In genomic region chr11:4680341-4680740, GRCh38 we compare ENCODE assay signal across 34 cellular contexts. TPM values are rescaled to one million over a fixed set of nuclear protein-coding genes. Genes with fewer than 3 reads are reported as not detected.
DNase-seq lines count a peak whose midpoint lies in the region; ATAC-seq lines count a peak whose summit lies in the region.
"Had no signal": no experiment of that assay in that cellular context is flagged by ENCODE, and none has a peak within 500 bp of the region (broad histone marks: within the 10 kb centered on the region; RNA-seq: fewer than 3 reads in every experiment).

No MANE protein-coding gene starts in this region.

- ATAC-seq in left colon (peak; percentile 32), GM19455 (IDR thresholded peaks at IDR 0.05; ENCODE audit: unreplicated experiment) (no peak), HG02642 (IDR thresholded peaks at IDR 0.05; ENCODE audit: poor library complexity, unreplicated experiment) (no peak)
- ATAC-seq: activated CD8-positive, alpha-beta T cell treated with anti-CD3 and anti-CD28 coated beads for 36 hours; natural killer cell treated with Interleukin-12 subunit alpha and Interleukin-12 subunit beta and Interleukin-15 and Interleukin-18, amount 100 ng/mL, for 72 hours; Right ventricle myocardium inferior; stimulated activated naive B cell treated with anti-CD40 and anti-IgM and Interleukin-4, amounts not matched to agents 10 μg/mL and 1 μg/mL and 100 μg/mL, for 72 hours; T-cell had no signal

- DNase-seq in DMS53 (lab: John Stamatoyannopoulos, UW) (peak; percentile 80), NCI-H1417 treated with DMSO at 0.1 percent for 48 hours (lab: John Stamatoyannopoulos, UW) (peak; percentile 82), NCI-H510A treated with DMSO at 0.1 percent for 48 hours (lab: John Stamatoyannopoulos, UW) (peak; percentile 96), left colon (no peak), activated gamma-delta T cell treated with Interleukin-2 at 50 U/mL for 16 hours (no peak)
- DNase-seq: activated CD4-positive, alpha-beta T cell treated with anti-CD3 and anti-CD28 coated beads for 1 hour; activated CD8-positive, alpha-beta T cell treated with anti-CD3 and anti-CD28 coated beads for 36 hours; activated gamma-delta T cell; activated T-cell treated with anti-CD3 and anti-CD28 coated beads for 4 hours; cerebellar nuclear complex; dorsolateral prefrontal cortex; GDM1; GM23248; islet precursor cell; NCI-H1694 treated with DMSO at 0.1 percent for 48 hours; NCI-H526; stimulated activated CD4-positive, alpha-beta T cell treated with anti-CD3 and anti-CD28 coated beads, Interleukin-4, amount 100 ng/mL, for 1 hour; stimulated activated naive B cell treated with anti-CD40 and anti-IgM and Interleukin-4, amounts not matched to agents 10 μg/mL and 1 μg/mL and 100 μg/mL, for 72 hours; T-cell; uterus had no signal

- intact Hi-C loops in left colon (cut with DNase I, micrococcal nuclease): no loop called here

RNA-seq across cellular contexts. Expression of gene OR51E2, which starts 17.3 kb away (rescaled TPM):
- under 1 TPM; 0.18 to 0.84 TPM for total RNA-seq in left colon
- total RNA-seq: activated CD8-positive, alpha-beta T cell treated with anti-CD3 and anti-CD28 coated beads for 36 hours; fibroblast of lung; GM23248; M059J; natural killer cell treated with Interleukin-12 subunit alpha and Interleukin-12 subunit beta and Interleukin-15 and Interleukin-18, amount 100 ng/mL, for 72 hours; OCI-LY7; osteoblast; renal cortical epithelial cell; smooth muscle cell; suprapubic skin; T-cell had no signal

RNA-seq across cellular contexts. Expression of gene MMP26, which starts 24.2 kb away (rescaled TPM):
- total RNA-seq in left colon: not detected
- total RNA-seq: activated CD8-positive, alpha-beta T cell treated with anti-CD3 and anti-CD28 coated beads for 36 hours; dorsolateral prefrontal cortex; fibroblast of lung; glomerular endothelial cell; GM23248; lower leg skin; M059J; mononuclear cell; natural killer cell treated with Interleukin-12 subunit alpha and Interleukin-12 subunit beta and Interleukin-15 and Interleukin-18, amount 100 ng/mL, for 72 hours; OCI-LY7; osteoblast; renal cortical epithelial cell; Right ventricle myocardium inferior; smooth muscle cell; suprapubic skin; T-cell; uterus had no signal

RNA-seq across cellular contexts. Expression of gene OR51E1, which starts 36.6 kb away (rescaled TPM):
- 1 to 10 TPM in 1 of 2 donors, under 1 TPM in 1; 0.64 to 1.3 TPM for total RNA-seq in left colon
- total RNA-seq: activated CD8-positive, alpha-beta T cell treated with anti-CD3 and anti-CD28 coated beads for 36 hours; fibroblast of lung; glomerular endothelial cell; GM23248; M059J; mononuclear cell; natural killer cell treated with Interleukin-12 subunit alpha and Interleukin-12 subunit beta and Interleukin-15 and Interleukin-18, amount 100 ng/mL, for 72 hours; osteoblast; renal cortical epithelial cell; smooth muscle cell; T-cell had no signal

RNA-seq across cellular contexts. Expression of gene OR51D1, which starts 43.1 kb away (rescaled TPM):
- total RNA-seq in left colon: not detected
- total RNA-seq: activated CD8-positive, alpha-beta T cell treated with anti-CD3 and anti-CD28 coated beads for 36 hours; dorsolateral prefrontal cortex; fibroblast of lung; glomerular endothelial cell; GM23248; lower leg skin; M059J; natural killer cell treated with Interleukin-12 subunit alpha and Interleukin-12 subunit beta and Interleukin-15 and Interleukin-18, amount 100 ng/mL, for 72 hours; OCI-LY7; osteoblast; renal cortical epithelial cell; Right ventricle myocardium inferior; smooth muscle cell; suprapubic skin; T-cell; uterus had no signal

Comparison
In these comparisons a context has a peak if more than half of its experiments do, and no peak if none do; other contexts are left out.
1. DNase-seq: peak in DMS53 (single experiment), NCI-H1417 treated with DMSO at 0.1 percent for 48 hours (single experiment) and NCI-H510A treated with DMSO at 0.1 percent for 48 hours (single experiment); none in left colon (0 of 2) and activated gamma-delta T cell treated with Interleukin-2 at 50 U/mL for 16 hours (single experiment).